1 cellular context compared by ENCODE assay signal in the genomic region with DNA sequence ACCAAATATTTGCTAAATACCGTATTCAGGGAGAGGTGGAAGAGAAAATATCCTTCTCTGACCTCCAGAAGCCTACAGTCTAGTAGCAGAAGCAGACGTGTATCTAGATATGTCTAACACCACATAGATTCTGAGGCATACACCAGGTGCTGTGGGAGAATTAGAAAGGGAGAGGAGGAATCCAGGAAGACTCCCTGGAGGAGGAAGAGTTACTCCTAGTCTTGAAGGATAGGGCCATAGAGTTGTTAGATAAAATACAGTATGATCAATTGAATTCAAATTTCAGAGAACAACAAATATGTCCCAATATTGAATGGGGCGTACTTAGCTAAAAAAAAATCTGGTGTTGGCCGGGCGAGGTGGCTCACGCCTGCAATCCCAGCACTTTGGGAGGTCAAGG.
A peak's percentile ranks its signal among the peaks of the same experiment; 100 is the strongest.
TF ChIP-seq lines count a peak whose summit lies in the region.

No MANE protein-coding gene starts in this region.

TF ChIP-seq in K562, 482 proteins besides CTCF, POLR2A, EP300 and RAD21 (continued from another document):
- TF ChIP-seq, protein P1, sequence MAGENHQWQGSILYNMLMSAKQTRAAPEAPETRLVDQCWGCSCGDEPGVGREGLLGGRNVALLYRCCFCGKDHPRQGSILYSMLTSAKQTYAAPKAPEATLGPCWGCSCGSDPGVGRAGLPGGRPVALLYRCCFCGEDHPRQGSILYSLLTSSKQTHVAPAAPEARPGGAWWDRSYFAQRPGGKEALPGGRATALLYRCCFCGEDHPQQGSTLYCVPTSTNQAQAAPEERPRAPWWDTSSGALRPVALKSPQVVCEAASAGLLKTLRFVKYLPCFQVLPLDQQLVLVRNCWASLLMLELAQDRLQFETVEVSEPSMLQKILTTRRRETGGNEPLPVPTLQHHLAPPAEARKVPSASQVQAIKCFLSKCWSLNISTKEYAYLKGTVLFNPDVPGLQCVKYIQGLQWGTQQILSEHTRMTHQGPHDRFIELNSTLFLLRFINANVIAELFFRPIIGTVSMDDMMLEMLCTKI (IDR thresholded peaks at IDR 0.05; ENCODE audit: partially characterized antibody), result no peak
- TF ChIP-seq RBM25 (IDR thresholded peaks at IDR 0.05; ENCODE audit: low read depth, low read length, severe bottlenecking) (peak; percentile 40), MCM2 (IDR thresholded peaks at IDR 0.05; ENCODE audit: low read depth) (no peak), IFI16 (CRISPR knock-in tag; IDR thresholded peaks at IDR 0.05) (no peak), ASH1L (IDR thresholded peaks at IDR 0.05; ENCODE audit: borderline replicate concordance, low read depth, partially characterized antibody) (no peak)
